Comparison of ENCODE assay signal across 18 cellular contexts in the genomic region with DNA sequence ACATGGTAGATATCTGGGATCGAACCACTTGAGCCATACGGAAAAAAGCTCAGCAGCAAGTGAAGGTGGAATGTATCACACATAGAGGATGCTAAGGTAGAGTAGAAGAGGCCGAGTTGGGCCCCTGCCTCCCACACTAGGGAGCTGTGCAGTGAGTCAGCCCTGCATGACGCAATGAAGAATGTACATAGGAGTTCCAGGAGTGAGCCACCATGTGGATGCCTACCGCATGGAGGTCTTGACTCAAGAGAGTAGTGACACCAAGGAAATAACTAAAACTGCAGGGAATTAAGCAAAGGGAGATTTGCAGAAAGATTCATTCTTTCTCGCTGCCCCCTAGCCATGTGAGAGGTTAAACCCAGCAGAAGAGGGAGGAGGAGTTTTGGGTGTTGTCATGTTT.
DNase-seq lines count a peak whose midpoint lies in the region; ATAC-seq, FAIRE-seq and TF ChIP-seq lines count a peak whose summit lies in the region.
"Had no signal": no experiment of that assay in that cellular context is flagged by ENCODE, and none has a peak within 500 bp of the region (broad histone marks: within the 10 kb centered on the region; RNA-seq: fewer than 3 reads in every experiment).

No MANE protein-coding gene starts in this region.

- no peak overlapping the region for H3K4me2 ChIP-seq in OCI-LY7 (ENCODE audit: low read length)

- TF ChIP-seq CTCF in RWPE1 (conservative IDR thresholded peaks at IDR 0.05; ENCODE audit: low read depth): no peak
- TF ChIP-seq CTCF in foreskin keratinocyte (conservative IDR thresholded peaks at IDR 0.05): peak; percentile 7
- TF ChIP-seq CTCF in psoas muscle (IDR thresholded peaks at IDR 0.05): no peak
- no peak for TF ChIP-seq CTCF in testis (IDR thresholded peaks at IDR 0.05)
- TF ChIP-seq CTCF in OCI-LY7 (conservative IDR thresholded peaks at IDR 0.05; ENCODE audit: low read length): no peak

- H3K79me2 ChIP-seq in OCI-LY7 (ENCODE audit: insufficient read depth, low read depth, low read length): no peaks in the 10 kb centered on the region

- in situ Hi-C loops in ACHN (cut with HindIII; ENCODE audit: low pct_ligation_motif_present, low pct_unique_long_range_greater_than_20kb, low sequenced_read_pairs): no loop called here

- H3K4me1 ChIP-seq in foreskin keratinocyte: no peaks in the 10 kb centered on the region
- H3K4me1 ChIP-seq in psoas muscle: no peaks in the 10 kb centered on the region
- no peaks in the 10 kb centered on the region for H3K4me1 ChIP-seq in testis
- H3K4me1 ChIP-seq in OCI-LY7 (ENCODE audit: insufficient read depth, low read length, poor library complexity, severe bottlenecking): no peaks in the 10 kb centered on the region
- H3K4me1 ChIP-seq: prostate gland, vagina had no signal

- CTCF ChIA-PET in RWPE1 (lab: Yijun Ruan, JAX): interaction anchor here (0.6 kb wide), 1 partner anchor 73 kb away, joined by 4 read pairs; no protein-coding TSS in a partner anchor
- CTCF ChIA-PET in OCI-LY7 (lab: Charles Lee; ENCODE audit: unreplicated experiment): no interaction called here

- 85 to 92% (median 91%) methylated on average over 6 of the region's 6 CpGs for WGBS in psoas muscle, 3 donors
- WGBS in testis, 2 donors: 90 to 92% methylated on average over 6 of the region's 6 CpGs

- no peak for TF ChIP-seq POLR2A in testis (IDR thresholded peaks at IDR 0.05)

- POLR2A ChIA-PET in RWPE1 (lab: Yijun Ruan, JAX; ENCODE audit: low non-redundant PET) (no interaction called here), OCI-LY7 (lab: Charles Lee) (no interaction called here)

- intact Hi-C loops in psoas muscle (cut with DNase I): no loop called here
- intact Hi-C loops in testis (cut with DNase I; ENCODE audit: low total_unique reads): no loop called here
- intact Hi-C loops in OCI-LY7 (cut with micrococcal nuclease; ENCODE audit: unreplicated experiment): no loop called here

- H3K4me3 ChIP-seq in psoas muscle: no peak overlapping the region
- H3K4me3 ChIP-seq in testis: no peak overlapping the region
- H3K4me3 ChIP-seq in OCI-LY7 (ENCODE audit: low read depth, low read length, poor library complexity, severe bottlenecking): no peak overlapping the region
- H3K4me3 ChIP-seq: prostate gland, vagina had no signal

- H3K9me3 ChIP-seq in psoas muscle: no peaks in the 10 kb centered on the region
- no peaks in the 10 kb centered on the region for H3K9me3 ChIP-seq in testis
- no peaks in the 10 kb centered on the region for H3K9me3 ChIP-seq in OCI-LY7 (ENCODE audit: low read length)
- H3K9me3 ChIP-seq: prostate gland, vagina had no signal

- ATAC-seq in foreskin keratinocyte: peak; percentile 39
- ATAC-seq in psoas muscle: no peak
- ATAC-seq: Panc1 had no signal

- no peaks in the 10 kb centered on the region for H3K36me3 ChIP-seq in psoas muscle (ENCODE audit: insufficient read depth in 1 of 2, low read depth in 1 of 2)
- H3K36me3 ChIP-seq in testis (ENCODE audit: low read depth, missing control alignments): no peaks in the 10 kb centered on the region
- no peaks in the 10 kb centered on the region for H3K36me3 ChIP-seq in OCI-LY7 (ENCODE audit: insufficient read depth, low read length)
- H3K36me3 ChIP-seq: prostate gland, vagina had no signal

- no peak overlapping the region for H2AFZ ChIP-seq in OCI-LY7 (ENCODE audit: low read length)

- H3K27ac ChIP-seq in RWPE1 (no peak overlapping the region), foreskin keratinocyte (no peak overlapping the region), psoas muscle (no peak overlapping the region), testis (no peak overlapping the region), OCI-LY7 (ENCODE audit: low read depth, low read length, poor library complexity, severe bottlenecking) (no peak overlapping the region)
- H3K27ac ChIP-seq: prostate gland, vagina had no signal

- peaks cover 3% of the 10 kb centered on the region for H3K27me3 ChIP-seq in foreskin keratinocyte
- no peaks in the 10 kb centered on the region for H3K27me3 ChIP-seq in psoas muscle (ENCODE audit: insufficient read depth in 3 of 3, low read length in 2 of 3)
- H3K27me3 ChIP-seq in testis: no peaks in the 10 kb centered on the region
- H3K27me3 ChIP-seq: vagina had no signal

- no peaks in the 10 kb centered on the region for H3K9me2 ChIP-seq in OCI-LY7 (ENCODE audit: insufficient read depth, low read length)

- DNase-seq in ACHN: peak; percentile 35
- peak; percentile 3 for DNase-seq in HTR-8/SVneo (ENCODE audit: insufficient read length, low spot score)
- DNase-seq in RWPE1 (ENCODE audit: low spot score): peak; percentile 24
- DNase-seq in foreskin keratinocyte: no peak
- no peak for DNase-seq in psoas muscle
- no peak for DNase-seq in T-helper 2 cell
- DNase-seq in testis: no peak
- DNase-seq in OCI-LY7 (ENCODE audit: low spot score): no peak
- DNase-seq: activated CD4-positive, alpha-beta T cell treated with anti-CD3 and anti-CD28 coated beads, Interleukin-2, amount 10 ng/mL, durations not matched to agents 24 days and 14 days; activated naive CD4-positive, alpha-beta T cell treated with anti-CD3 and anti-CD28 coated beads, Interleukin-2, amount 10 ng/mL, durations not matched to agents 7 days and 5 days; Kasumi-1; naive B cell; NCI-H187 treated with DMSO at 0.1 percent for 48 hours; NCI-H526 treated with DMSO at 0.1 percent for 48 hours had no signal

- BruUV-seq in OCI-LY7 (replicated peaks; lab: Mats Ljungman, UMichigan): no TSS peak

- FAIRE-seq in HTR-8/SVneo (lab: Jason Lieb, UNC): no peak
- FAIRE-seq: GM18507 had no signal

- H4K20me1 ChIP-seq in OCI-LY7 (ENCODE audit: insufficient read depth, low read length): no peaks in the 10 kb centered on the region

Comparison
In these comparisons a context has a peak if more than half of its experiments do, and no peak if none do; other contexts are left out.
1. DNase-seq: peak in ACHN (single experiment), HTR-8/SVneo (single experiment) and RWPE1 (single experiment); none in foreskin keratinocyte (0 of 2), psoas muscle (0 of 2), T-helper 2 cell (0 of 5), testis (single experiment) and OCI-LY7 (single experiment).